ENCODE assay signal across 12 cellular contexts in genomic region chr2:156663757-156664409, GRCh38.
DNase-seq lines count a peak whose midpoint lies in the region; ATAC-seq and FAIRE-seq lines count a peak whose summit lies in the region.
"Had no signal": no experiment of that assay in that cellular context is flagged by ENCODE, and none has a peak within 500 bp of the region (broad histone marks: within the 10 kb centered on the region; RNA-seq: fewer than 3 reads in every experiment).

No MANE protein-coding gene starts in this region.

- POLR2A ChIA-PET in naive thymus-derived CD4-positive, alpha-beta T cell (lab: Charles Lee) = no interaction called here

- H3K27ac Mint-ChIP-seq in activated CD8-positive, alpha-beta memory T cell treated with anti-CD3 and anti-CD28 coated beads, Interleukin-2, amount 10 ng/mL, durations not matched to agents 7 days and 5 days = peak overlapping the region; percentile 23
- no peak overlapping the region for H3K27ac Mint-ChIP-seq in naive thymus-derived CD4-positive, alpha-beta T cell
- H3K27ac Mint-ChIP-seq: activated CD4-positive, alpha-beta T cell treated with anti-CD3 and anti-CD28 coated beads for 36 hours; nephron had no signal

- 13 to 42% (median 25%) methylated on average over 1 of the region's 1 CpG for WGBS in small intestine, 3 donors

- no peak for DNase-seq in activated CD8-positive, alpha-beta memory T cell treated with anti-CD3 and anti-CD28 coated beads, Interleukin-2, amount 10 ng/mL, durations not matched to agents 7 days and 5 days
- no peak for DNase-seq in activated CD8-positive, alpha-beta memory T cell treated with anti-CD3 and anti-CD28 coated beads, Interleukin-2, amount 50 U/mL, for 4 hours
- DNase-seq in small intestine = peak; percentile 42
- DNase-seq in naive thymus-derived CD4-positive, alpha-beta T cell = no peak
- no peak for DNase-seq in germinal center (ENCODE audit: low spot score)
- DNase-seq: activated CD4-positive, alpha-beta T cell treated with anti-CD3 and anti-CD28 coated beads for 36 hours; NCI-H1105; stomach had no signal

- no peaks in the 10 kb centered on the region for H3K27me3 ChIP-seq in small intestine (ENCODE audit: control insufficient read depth in 2 of 2, insufficient read depth in 2 of 2, low read length in 2 of 2)
- no peaks in the 10 kb centered on the region for H3K27me3 ChIP-seq in naive thymus-derived CD4-positive, alpha-beta T cell (ENCODE audit: control insufficient read depth in 2 of 2, insufficient read depth in 2 of 2, low read length in 2 of 2)
- H3K27me3 ChIP-seq: stomach had no signal

- H3K4me3 Mint-ChIP-seq in activated CD8-positive, alpha-beta memory T cell treated with anti-CD3 and anti-CD28 coated beads, Interleukin-2, amount 10 ng/mL, durations not matched to agents 7 days and 5 days = peak overlapping the region; percentile 43
- H3K4me3 Mint-ChIP-seq in naive thymus-derived CD4-positive, alpha-beta T cell = peak overlapping the region in 1 of 10 donors; percentile 31
- H3K4me3 Mint-ChIP-seq: activated CD4-positive, alpha-beta T cell treated with anti-CD3 and anti-CD28 coated beads for 36 hours; nephron had no signal

- peaks cover 0 to 2% of the 10 kb centered on the region in 2 donors for H3K4me1 ChIP-seq in small intestine (ENCODE audit: control insufficient read depth in 2 of 2, insufficient read depth in 1 of 2, low read depth in 1 of 2, low read length in 1 of 2)
- no peaks in the 10 kb centered on the region for H3K4me1 ChIP-seq in naive thymus-derived CD4-positive, alpha-beta T cell (ENCODE audit: control insufficient read depth in 2 of 2, insufficient read depth in 2 of 2, low read length in 2 of 2)
- H3K4me1 ChIP-seq: stomach had no signal

- H3K27me3 Mint-ChIP-seq in activated CD8-positive, alpha-beta memory T cell treated with anti-CD3 and anti-CD28 coated beads, Interleukin-2, amount 10 ng/mL, durations not matched to agents 7 days and 5 days = peaks cover 2% of the 10 kb centered on the region
- H3K27me3 Mint-ChIP-seq in naive thymus-derived CD4-positive, alpha-beta T cell = peaks cover 0 to 26% (median 16%) of the 10 kb centered on the region in 5 donors
- H3K27me3 Mint-ChIP-seq: activated CD4-positive, alpha-beta T cell treated with anti-CD3 and anti-CD28 coated beads for 36 hours had no signal

- H3K4me3 ChIP-seq in small intestine (ENCODE audit: low read depth in 1 of 2, low read length in 2 of 2) = no peak overlapping the region
- no peak overlapping the region for H3K4me3 ChIP-seq in naive thymus-derived CD4-positive, alpha-beta T cell (ENCODE audit: low read length)
- H3K4me3 ChIP-seq: stomach had no signal

- intact Hi-C loops in naive thymus-derived CD4-positive, alpha-beta T cell (cut with micrococcal nuclease) = no loop called here

- ATAC-seq in activated CD8-positive, alpha-beta memory T cell treated with anti-CD3 and anti-CD28 coated beads, Interleukin-2, amount 10 ng/mL, durations not matched to agents 7 days and 5 days = peak; percentile 78
- ATAC-seq in HG02642 (IDR thresholded peaks at IDR 0.05; ENCODE audit: poor library complexity, unreplicated experiment) = peak; percentile 84
- peak; percentile 92 for ATAC-seq in HG03565 (IDR thresholded peaks at IDR 0.05; ENCODE audit: unreplicated experiment)
- ATAC-seq in naive thymus-derived CD4-positive, alpha-beta T cell = no peak
- ATAC-seq in HG02884 (IDR thresholded peaks at IDR 0.05; ENCODE audit: unreplicated experiment) = no peak
- ATAC-seq: activated CD4-positive, alpha-beta T cell treated with anti-CD3 and anti-CD28 coated beads for 36 hours had no signal

- H3K36me3 ChIP-seq in small intestine (ENCODE audit: control insufficient read depth in 2 of 2, insufficient read depth in 2 of 2, low read length in 2 of 2) = no peaks in the 10 kb centered on the region
- no peaks in the 10 kb centered on the region for H3K36me3 ChIP-seq in naive thymus-derived CD4-positive, alpha-beta T cell (ENCODE audit: control insufficient read depth in 2 of 3, insufficient read depth in 3 of 3, low read length in 3 of 3)
- H3K36me3 ChIP-seq: stomach had no signal

- H3K9me3 Mint-ChIP-seq in activated CD8-positive, alpha-beta memory T cell treated with anti-CD3 and anti-CD28 coated beads, Interleukin-2, amount 10 ng/mL, durations not matched to agents 7 days and 5 days (ENCODE audit: low read depth) = peaks cover 5% of the 10 kb centered on the region
- H3K9me3 Mint-ChIP-seq in naive thymus-derived CD4-positive, alpha-beta T cell = peaks cover 0 to 20% (median 6%) of the 10 kb centered on the region in 11 donors

- peaks cover 14% of the 10 kb centered on the region for H3K4me1 Mint-ChIP-seq in activated CD8-positive, alpha-beta memory T cell treated with anti-CD3 and anti-CD28 coated beads, Interleukin-2, amount 10 ng/mL, durations not matched to agents 7 days and 5 days
- peaks cover 0 to 5% (median 0%) of the 10 kb centered on the region in 7 donors for H3K4me1 Mint-ChIP-seq in naive thymus-derived CD4-positive, alpha-beta T cell
- H3K4me1 Mint-ChIP-seq: activated CD4-positive, alpha-beta T cell treated with anti-CD3 and anti-CD28 coated beads for 36 hours; nephron had no signal

- no peak overlapping the region for H3K27ac ChIP-seq in small intestine (ENCODE audit: low read depth in 1 of 2, low read length in 1 of 2)
- no peak overlapping the region for H3K27ac ChIP-seq in naive thymus-derived CD4-positive, alpha-beta T cell (ENCODE audit: low read depth, low read length)
- H3K27ac ChIP-seq: stomach had no signal

- no peak for FAIRE-seq in small intestine (lab: Jason Lieb, UNC)

- no peaks in the 10 kb centered on the region for H3K9me3 ChIP-seq in small intestine (ENCODE audit: control insufficient read depth, low read depth)
- no peaks in the 10 kb centered on the region for H3K9me3 ChIP-seq in naive thymus-derived CD4-positive, alpha-beta T cell (ENCODE audit: control insufficient read depth in 2 of 3, low read length in 3 of 3)

- CTCF ChIA-PET in activated CD8-positive, alpha-beta memory T cell treated with anti-CD3 and anti-CD28 coated beads, Interleukin-2, amount 10 ng/mL, durations not matched to agents 7 days and 5 days (lab: Charles Lee) = interaction anchor here (1.7 kb wide), 1 partner anchor 227 kb away, joined by 3 read pairs; no protein-coding TSS in a partner anchor
- CTCF ChIA-PET in naive thymus-derived CD4-positive, alpha-beta T cell (lab: Charles Lee) = no interaction called here

- H3K36me3 Mint-ChIP-seq in activated CD8-positive, alpha-beta memory T cell treated with anti-CD3 and anti-CD28 coated beads, Interleukin-2, amount 10 ng/mL, durations not matched to agents 7 days and 5 days = peaks cover 4% of the 10 kb centered on the region
- H3K36me3 Mint-ChIP-seq in naive thymus-derived CD4-positive, alpha-beta T cell = no peaks in the 10 kb centered on the region

Comparison
In these comparisons a context has a peak if more than half of its experiments do, and no peak if none do; other contexts are left out.
1. ATAC-seq: peak in activated CD8-positive, alpha-beta memory T cell treated with anti-CD3 and anti-CD28 coated beads, Interleukin-2, amount 10 ng/mL, durations not matched to agents 7 days and 5 days (single experiment), HG02642 (single experiment) and HG03565 (single experiment); none in naive thymus-derived CD4-positive, alpha-beta T cell (single experiment) and HG02884 (single experiment).